Comparison of ENCODE assay signal across 1 cellular context in the genomic region with DNA sequence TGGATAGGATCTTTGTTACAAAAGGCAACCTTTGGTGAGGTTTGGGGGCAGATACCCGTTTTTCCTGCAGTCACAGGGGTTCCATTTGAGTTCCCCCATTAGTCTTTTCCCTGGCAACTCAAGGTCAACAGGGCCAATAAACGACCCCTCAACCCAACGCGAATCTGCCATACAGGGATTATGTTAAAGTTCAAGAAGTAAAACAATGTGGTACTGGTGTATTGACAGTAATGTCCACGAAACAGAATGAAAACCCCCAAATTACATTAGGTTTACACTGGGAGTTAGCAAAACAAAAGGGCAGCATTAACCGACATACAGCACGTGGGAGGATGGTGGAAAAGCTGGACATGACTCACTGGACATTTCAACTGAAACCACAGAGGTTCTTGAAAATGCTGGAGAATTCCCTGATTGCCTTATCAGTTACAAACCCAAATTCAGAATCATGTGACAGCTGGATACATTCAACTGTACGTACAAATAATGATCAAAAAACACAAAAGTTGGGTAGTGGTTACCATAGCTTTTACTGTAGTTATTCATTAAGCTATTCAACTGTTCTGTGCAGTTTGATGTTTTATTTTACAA.
TF ChIP-seq lines count a peak whose summit lies in the region.

No MANE protein-coding gene starts in this region.

TF ChIP-seq in WTC11, 78 proteins besides CTCF, POLR2A, EP300 and RAD21 (continued from another document):
- TF ChIP-seq, protein P1, sequence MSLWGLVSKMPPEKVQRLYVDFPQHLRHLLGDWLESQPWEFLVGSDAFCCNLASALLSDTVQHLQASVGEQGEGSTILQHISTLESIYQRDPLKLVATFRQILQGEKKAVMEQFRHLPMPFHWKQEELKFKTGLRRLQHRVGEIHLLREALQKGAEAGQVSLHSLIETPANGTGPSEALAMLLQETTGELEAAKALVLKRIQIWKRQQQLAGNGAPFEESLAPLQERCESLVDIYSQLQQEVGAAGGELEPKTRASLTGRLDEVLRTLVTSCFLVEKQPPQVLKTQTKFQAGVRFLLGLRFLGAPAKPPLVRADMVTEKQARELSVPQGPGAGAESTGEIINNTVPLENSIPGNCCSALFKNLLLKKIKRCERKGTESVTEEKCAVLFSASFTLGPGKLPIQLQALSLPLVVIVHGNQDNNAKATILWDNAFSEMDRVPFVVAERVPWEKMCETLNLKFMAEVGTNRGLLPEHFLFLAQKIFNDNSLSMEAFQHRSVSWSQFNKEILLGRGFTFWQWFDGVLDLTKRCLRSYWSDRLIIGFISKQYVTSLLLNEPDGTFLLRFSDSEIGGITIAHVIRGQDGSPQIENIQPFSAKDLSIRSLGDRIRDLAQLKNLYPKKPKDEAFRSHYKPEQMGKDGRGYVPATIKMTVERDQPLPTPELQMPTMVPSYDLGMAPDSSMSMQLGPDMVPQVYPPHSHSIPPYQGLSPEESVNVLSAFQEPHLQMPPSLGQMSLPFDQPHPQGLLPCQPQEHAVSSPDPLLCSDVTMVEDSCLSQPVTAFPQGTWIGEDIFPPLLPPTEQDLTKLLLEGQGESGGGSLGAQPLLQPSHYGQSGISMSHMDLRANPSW (CRISPR knock-in tag; conservative IDR thresholded peaks at IDR 0.05; ENCODE audit: low read depth) = no peak
- no peak for TF ChIP-seq ZNF423 (CRISPR knock-in tag; IDR thresholded peaks at IDR 0.05)
- TF ChIP-seq TCF7 (CRISPR knock-in tag; IDR thresholded peaks at IDR 0.05; ENCODE audit: low read depth) = no peak
- TF ChIP-seq, protein P2, sequence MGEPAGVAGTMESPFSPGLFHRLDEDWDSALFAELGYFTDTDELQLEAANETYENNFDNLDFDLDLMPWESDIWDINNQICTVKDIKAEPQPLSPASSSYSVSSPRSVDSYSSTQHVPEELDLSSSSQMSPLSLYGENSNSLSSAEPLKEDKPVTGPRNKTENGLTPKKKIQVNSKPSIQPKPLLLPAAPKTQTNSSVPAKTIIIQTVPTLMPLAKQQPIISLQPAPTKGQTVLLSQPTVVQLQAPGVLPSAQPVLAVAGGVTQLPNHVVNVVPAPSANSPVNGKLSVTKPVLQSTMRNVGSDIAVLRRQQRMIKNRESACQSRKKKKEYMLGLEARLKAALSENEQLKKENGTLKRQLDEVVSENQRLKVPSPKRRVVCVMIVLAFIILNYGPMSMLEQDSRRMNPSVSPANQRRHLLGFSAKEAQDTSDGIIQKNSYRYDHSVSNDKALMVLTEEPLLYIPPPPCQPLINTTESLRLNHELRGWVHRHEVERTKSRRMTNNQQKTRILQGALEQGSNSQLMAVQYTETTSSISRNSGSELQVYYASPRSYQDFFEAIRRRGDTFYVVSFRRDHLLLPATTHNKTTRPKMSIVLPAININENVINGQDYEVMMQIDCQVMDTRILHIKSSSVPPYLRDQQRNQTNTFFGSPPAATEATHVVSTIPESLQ (CRISPR knock-in tag; IDR thresholded peaks at IDR 0.05) = no peak
